8 cellular contexts compared by ENCODE assay signal in genomic region chr1:201954263-201955008, GRCh38. TPM values are rescaled to one million over a fixed set of nuclear protein-coding genes. Genes with fewer than 3 reads are reported as not detected.
DNase-seq lines count a peak whose midpoint lies in the region; ATAC-seq and TF ChIP-seq lines count a peak whose summit lies in the region.

No MANE protein-coding gene starts in this region.

- DNase-seq in T-helper 2 cell treated with Interferon-gamma antibody and Interleukin-4, amounts not matched to agents 5 μg/mL and 100 μg/mL, for 36 hours (ENCODE audit: low spot score): no peak
- DNase-seq in fibroblast of lung (ENCODE audit: low read depth in 2 of 2) (no peak), NOMO-1 (lab: John Stamatoyannopoulos, UW; ENCODE audit: unreplicated experiment in 2 of 2) (no peak), RPMI8226 (no peak), NCI-H526 treated with DMSO at 0.1 percent for 48 hours (lab: John Stamatoyannopoulos, UW) (no peak)

- H3K27me3 ChIP-seq in DOHH2 (ENCODE audit: control insufficient read depth, low read length) (0 out of 2 replicates have a peak, but pooled peaks cover 3% of the 10 kb centered on the region), fibroblast of lung (ENCODE audit: control insufficient read depth, insufficient read depth, low read length) (no peaks in the 10 kb centered on the region), rectal smooth muscle tissue (ENCODE audit: control insufficient read depth, insufficient read depth, low read length) (no peaks in the 10 kb centered on the region)

- peak overlapping the region; percentile 82 for H3K4me2 ChIP-seq in DOHH2 (ENCODE audit: low read length)
- peak overlapping the region; percentile 72 for H3K4me2 ChIP-seq in fibroblast of lung (ENCODE audit: extremely low read depth, insufficient read depth, low read length)

- peaks cover 5% of the 10 kb centered on the region for H3K27me3 Mint-ChIP-seq in T-helper 2 cell treated with Interferon-gamma antibody and Interleukin-4, amounts not matched to agents 5 μg/mL and 100 μg/mL, for 36 hours (ENCODE audit: low read depth)

- no peaks in the 10 kb centered on the region for H3F3A ChIP-seq in DOHH2 (ENCODE audit: control insufficient read depth, insufficient read depth)

- no peaks in the 10 kb centered on the region for H3K9me3 Mint-ChIP-seq in T-helper 2 cell treated with Interferon-gamma antibody and Interleukin-4, amounts not matched to agents 5 μg/mL and 100 μg/mL, for 36 hours

- H3K79me2 ChIP-seq in DOHH2 (ENCODE audit: control insufficient read depth, low read length): peaks cover 47% of the 10 kb centered on the region
- peaks cover 22% of the 10 kb centered on the region for H3K79me2 ChIP-seq in fibroblast of lung (ENCODE audit: control insufficient read depth, insufficient read depth, low read length)

- no peaks in the 10 kb centered on the region for H4K20me1 ChIP-seq in DOHH2 (ENCODE audit: control insufficient read depth, insufficient read depth, low read depth, low read length)
- no peaks in the 10 kb centered on the region for H4K20me1 ChIP-seq in fibroblast of lung (ENCODE audit: control insufficient read depth, extremely low read depth, insufficient read depth, low read length)

- H3K27ac ChIP-seq in DOHH2 (ENCODE audit: low read depth, low read length): peak overlapping the region; percentile 37
- H3K27ac ChIP-seq in fibroblast of lung (ENCODE audit: insufficient read depth, low read length): peak overlapping the region; percentile 94
- peak overlapping the region; percentile 91 for H3K27ac ChIP-seq in rectal smooth muscle tissue (ENCODE audit: low read depth, low read length)

- H3K36me3 Mint-ChIP-seq in T-helper 2 cell treated with Interferon-gamma antibody and Interleukin-4, amounts not matched to agents 5 μg/mL and 100 μg/mL, for 36 hours (ENCODE audit: low read depth): peaks cover 21% of the 10 kb centered on the region

- H3K9me2 ChIP-seq in DOHH2 (replicated peaks; ENCODE audit: control insufficient read depth, low read length): no peaks in the 10 kb centered on the region

- peak overlapping the region; percentile 93 for H3K27ac Mint-ChIP-seq in T-helper 2 cell treated with Interferon-gamma antibody and Interleukin-4, amounts not matched to agents 5 μg/mL and 100 μg/mL, for 36 hours

- no peaks in the 10 kb centered on the region for H3K9me3 ChIP-seq in DOHH2 (ENCODE audit: control insufficient read depth, insufficient read depth, low read length)
- H3K9me3 ChIP-seq in fibroblast of lung (ENCODE audit: control insufficient read depth, insufficient read depth, low read depth, low read length): no peaks in the 10 kb centered on the region

- peak overlapping the region; percentile 87 for H3K4me3 ChIP-seq in DOHH2 (ENCODE audit: low read length)
- H3K4me3 ChIP-seq in fibroblast of lung (replicated peaks in 1 of 4; ENCODE audit: control extremely low read depth in 1 of 4, insufficient read depth in 1 of 4, low read depth in 3 of 4, low read length in 4 of 4): peak overlapping the region; percentile 70 to 100 (median 96)
- H3K4me3 ChIP-seq in rectal smooth muscle tissue (ENCODE audit: low read length): peak overlapping the region; percentile 87

- no peak overlapping the region for H2AFZ ChIP-seq in fibroblast of lung (ENCODE audit: low read length)

- peaks cover 15% of the 10 kb centered on the region for H3K4me1 Mint-ChIP-seq in T-helper 2 cell treated with Interferon-gamma antibody and Interleukin-4, amounts not matched to agents 5 μg/mL and 100 μg/mL, for 36 hours (ENCODE audit: low read depth)

- H3K4me1 ChIP-seq in DOHH2 (ENCODE audit: control insufficient read depth, low read length): peaks cover 17% of the 10 kb centered on the region
- H3K4me1 ChIP-seq in fibroblast of lung (ENCODE audit: control insufficient read depth, extremely low read depth, insufficient read depth, low read length): peaks cover 2% of the 10 kb centered on the region
- peaks cover 7% of the 10 kb centered on the region for H3K4me1 ChIP-seq in rectal smooth muscle tissue (ENCODE audit: control insufficient read depth, insufficient read depth, low read length)

- no peak for TF ChIP-seq CTCF in DOHH2 (IDR thresholded peaks at IDR 0.05; ENCODE audit: low read depth, low read length, poor library complexity, severe bottlenecking)
- TF ChIP-seq CTCF in fibroblast of lung (conservative IDR thresholded peaks at IDR 0.05 in 1 of 2, IDR thresholded peaks at IDR 0.05 in 1 of 2; ENCODE audit: low read depth in 1 of 2, low read length in 2 of 2): no peak

- peak overlapping the region; percentile 99 for H3K4me3 Mint-ChIP-seq in T-helper 2 cell treated with Interferon-gamma antibody and Interleukin-4, amounts not matched to agents 5 μg/mL and 100 μg/mL, for 36 hours

- no peak for ATAC-seq in HG02678 (IDR thresholded peaks at IDR 0.05; ENCODE audit: unreplicated experiment)

- H3K36me3 ChIP-seq in DOHH2 (ENCODE audit: control insufficient read depth, low read length) (peaks cover 33% of the 10 kb centered on the region), fibroblast of lung (ENCODE audit: control insufficient read depth, insufficient read depth, low read length) (no peaks in the 10 kb centered on the region), rectal smooth muscle tissue (ENCODE audit: control insufficient read depth, insufficient read depth, low read length) (peaks cover 6% of the 10 kb centered on the region)

- H3K9ac ChIP-seq in fibroblast of lung (ENCODE audit: insufficient read depth, low read length) (peak overlapping the region; percentile 94), rectal smooth muscle tissue (ENCODE audit: low read length) (peak overlapping the region; percentile 88)

RNA-seq across cellular contexts. Expression of gene TIMM17A, which starts 0.9 kb away (rescaled TPM):
- total RNA-seq in fibroblast of lung: 41.9 and 47.7 TPM in 2 replicates
- 102 and 103 TPM in 2 replicates for polyA plus RNA-seq in fibroblast of lung
- 87.4 and 89.3 TPM in 2 replicates for polyA plus RNA-seq in fibroblast of lung (2012)
- 0.82 and 37.3 TPM in 2 replicates for polyA minus RNA-seq in fibroblast of lung (ENCODE audit: low replicate concordance)

RNA-seq across cellular contexts. Expression of gene LMOD1, which starts 8.1 kb away (rescaled TPM):
- 20.5 and 36.3 TPM in 2 replicates for total RNA-seq in fibroblast of lung
- 9.7 and 74.9 TPM in 2 replicates for polyA plus RNA-seq in fibroblast of lung
- 12.2 and 102 TPM in 2 replicates for polyA plus RNA-seq in fibroblast of lung (2012)
- 15.5 and 153 TPM in 2 replicates for polyA minus RNA-seq in fibroblast of lung (ENCODE audit: low replicate concordance)

RNA-seq across cellular contexts. Expression of gene RNPEP, which starts 28.0 kb away (rescaled TPM):
- total RNA-seq in fibroblast of lung: 43.7 and 77.1 TPM in 2 replicates
- polyA plus RNA-seq in fibroblast of lung: 56.9 and 63.1 TPM in 2 replicates
- polyA plus RNA-seq in fibroblast of lung (2012): 67.5 and 69.1 TPM in 2 replicates
- polyA minus RNA-seq in fibroblast of lung (ENCODE audit: low replicate concordance): 149 and 172 TPM in 2 replicates

RNA-seq across cellular contexts. Expression of gene ELF3, which starts 56.0 kb away (rescaled TPM):
- 0.17 TPM in 1 of 2 replicates, not detected in the other for total RNA-seq in fibroblast of lung
- polyA plus RNA-seq in fibroblast of lung: 0.06 and 0.12 TPM in 2 replicates
- 0.10 TPM in 1 of 2 replicates, not detected in the other for polyA plus RNA-seq in fibroblast of lung (2012)
- polyA minus RNA-seq in fibroblast of lung (ENCODE audit: low replicate concordance): not detected in 2 replicates

Comparison
In these comparisons a context has a peak if more than half of its experiments do, and no peak if none do; other contexts are left out.
1. H3K27ac ChIP-seq: peak in every context shown above with its lines; median percentile 94 in fibroblast of lung; 91 in rectal smooth muscle tissue; 37 in DOHH2.